ENCODE assay signal across 25 cellular contexts in the genomic region with DNA sequence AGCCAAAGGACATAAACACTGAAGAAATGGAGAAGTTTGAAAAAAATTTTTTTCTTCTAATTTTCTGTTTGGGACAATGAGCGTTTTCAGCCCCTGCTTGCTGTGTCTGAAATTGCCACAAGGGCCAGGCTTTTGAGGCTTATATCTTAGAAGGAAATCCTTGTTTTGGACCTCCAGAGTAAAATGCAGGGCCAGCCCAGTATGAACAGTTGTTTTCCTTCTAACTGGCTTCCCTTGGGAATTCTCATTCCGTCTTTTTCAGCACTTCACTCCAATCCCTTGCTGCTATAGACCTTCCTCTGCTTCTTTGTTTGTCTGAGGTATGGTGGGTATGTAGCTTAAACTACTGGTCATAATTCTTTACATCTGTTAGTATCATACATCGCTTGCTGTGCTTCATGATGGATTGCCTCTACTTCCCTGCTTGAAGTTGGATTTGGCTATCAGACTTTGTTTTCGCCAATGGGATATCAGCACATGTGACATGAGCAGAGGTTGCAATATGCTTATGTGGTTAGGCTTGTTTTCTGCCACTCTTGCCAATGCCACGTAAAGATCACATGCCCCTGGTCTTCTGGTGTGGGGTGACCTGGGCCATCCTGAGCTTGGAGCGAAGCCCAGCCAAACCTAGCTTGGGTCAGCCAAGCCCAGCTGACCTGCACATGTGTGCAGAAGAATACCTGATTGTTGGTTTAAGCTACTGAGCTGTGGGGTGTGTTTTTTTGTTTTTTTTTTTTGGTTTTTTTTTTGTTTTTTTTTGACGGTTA.
DNase-seq lines count a peak whose midpoint lies in the region; ATAC-seq, FAIRE-seq and TF ChIP-seq lines count a peak whose summit lies in the region.
"Had no signal": no experiment of that assay in that cellular context is flagged by ENCODE, and none has a peak within 500 bp of the region (broad histone marks: within the 10 kb centered on the region; RNA-seq: fewer than 3 reads in every experiment).

No MANE protein-coding gene starts in this region.

- FAIRE-seq in K562 (lab: Jason Lieb, UNC): peak; percentile 52
- FAIRE-seq: G401.6, GM12892 had no signal

- H3K36me3 ChIP-seq in right atrium auricular region: no peaks in the 10 kb centered on the region
- H3K36me3 ChIP-seq in K562 (ENCODE audit: control insufficient read depth, insufficient read depth, low read length): no peaks in the 10 kb centered on the region
- H3K36me3 ChIP-seq in stomach: no peaks in the 10 kb centered on the region
- no peaks in the 10 kb centered on the region for H3K36me3 ChIP-seq in MG63
- H3K36me3 ChIP-seq: BLaER1 treated with 17β-estradiol and CSF1 and Interleukin-3, amounts not matched to agents 10 nM and 100 nM; SJSA1 had no signal

- DNase-seq in Right ventricle myocardium inferior (ENCODE audit: missing footprints) (no peak), right atrium auricular region (ENCODE audit: low spot score) (no peak), K562 (ENCODE audit: extremely low read depth in 1 of 4, low spot score in 3 of 4) (no peak), left lobe of liver (ENCODE audit: low spot score) (peak; percentile 89), stomach (peak; percentile 71), MG63 (no peak), DMS 273 (lab: John Stamatoyannopoulos, UW; ENCODE audit: unreplicated experiment) (no peak)
- no peak for DNase-seq in stimulated activated CD4-positive, alpha-beta T cell treated with anti-CD3 and anti-CD28 coated beads, Interleukin-4, amount 100 ng/mL, for 24 hours
- DNase-seq: 8988T; Caco-2; CD4-positive, alpha-beta memory T cell; GOT3; IMR-90; NCI-H1417 treated with DMSO at 0.1 percent for 48 hours; NCI-H187 treated with DMSO at 0.1 percent for 48 hours; NCI-H2107; NCI-H2227 treated with DMSO at 0.1 percent for 48 hours; NCI-H510A treated with DMSO at 0.1 percent for 48 hours; NCI-H748 treated with DMSO at 0.1 percent for 48 hours had no signal

- in situ Hi-C loops in K562 (cut with MboI): no loop called here

- H3K4me3 ChIP-seq in right atrium auricular region: no peak overlapping the region
- H3K4me3 ChIP-seq in K562: no peak overlapping the region
- no peak overlapping the region for H3K4me3 ChIP-seq in stomach
- no peak overlapping the region for H3K4me3 ChIP-seq in MG63
- H3K4me3 ChIP-seq: BLaER1 treated with 17β-estradiol and CSF1 and Interleukin-3, amounts not matched to agents 10 nM and 100 nM; SJSA1 had no signal

- 22% methylated on average over 7 of the region's 7 CpGs for WGBS in K562 (ENCODE audit: insufficient coverage, low coverage, missing lambda C conversion rate)
- WGBS in stomach, 5 donors: 48 to 69% (median 61%) methylated on average over 7 of the region's 7 CpGs

- TF ChIP-seq CTCF in right atrium auricular region (IDR thresholded peaks at IDR 0.05) (no peak), K562 (IDR thresholded peaks at IDR 0.05 in 2 of 3, conservative IDR thresholded peaks at IDR 0.05 in 1 of 3; ENCODE audit: insufficient read depth in 2 of 3, low read depth in 1 of 3, low read length in 3 of 3) (no peak), stomach (IDR thresholded peaks at IDR 0.05) (no peak)

- H3K27me3 ChIP-seq in right atrium auricular region: no peaks in the 10 kb centered on the region
- H3K27me3 ChIP-seq in K562 (ENCODE audit: control insufficient read depth in 2 of 2, insufficient read depth in 2 of 2, low read length in 2 of 2): no peaks in the 10 kb centered on the region; a peak in 1 of 5 replicates
- H3K27me3 ChIP-seq in stomach: no peaks in the 10 kb centered on the region
- no peaks in the 10 kb centered on the region; the same call in 1 of the 2 replicates for H3K27me3 ChIP-seq in MG63
- H3K27me3 ChIP-seq: BLaER1 treated with 17β-estradiol and CSF1 and Interleukin-3, amounts not matched to agents 10 nM and 100 nM; SJSA1 had no signal

- no peak overlapping the region for H3K9ac ChIP-seq in K562 (ENCODE audit: insufficient read depth in 1 of 2, low read depth in 2 of 2, low read length in 2 of 2)
- H3K9ac ChIP-seq: BLaER1 treated with 17β-estradiol and CSF1 and Interleukin-3, amounts not matched to agents 10 nM and 100 nM had no signal

- no peaks in the 10 kb centered on the region for H3K9me3 ChIP-seq in right atrium auricular region
- no peaks in the 10 kb centered on the region for H3K9me3 ChIP-seq in K562 (replicated peaks; ENCODE audit: control insufficient read depth, insufficient read depth, low read depth, low read length)
- H3K9me3 ChIP-seq in stomach: no peaks in the 10 kb centered on the region
- no peaks in the 10 kb centered on the region for H3K9me3 ChIP-seq in MG63
- H3K9me3 ChIP-seq: BLaER1 treated with 17β-estradiol and CSF1 and Interleukin-3, amounts not matched to agents 10 nM and 100 nM; Caco-2; SJSA1 had no signal

- POLR2A ChIA-PET in K562 (lab: Yijun Ruan, JAX): no interaction called here

- no peak overlapping the region for H3K4me2 ChIP-seq in K562 (ENCODE audit: insufficient read depth, low read length)
- H3K4me2 ChIP-seq: BLaER1 treated with 17β-estradiol and CSF1 and Interleukin-3, amounts not matched to agents 10 nM and 100 nM had no signal

- no TSS peak for BruUV-seq in K562 (replicated peaks; lab: Mats Ljungman, UMichigan)

- H3K4me1 ChIP-seq in right atrium auricular region (no peaks in the 10 kb centered on the region), K562 (replicated peaks in 1 of 2; ENCODE audit: control insufficient read depth in 2 of 2, insufficient read depth in 2 of 2, low read length in 2 of 2) (peaks cover 0 to 5% of the 10 kb centered on the region in 2 experiments; a peak in 1 of 5 replicates), stomach (peaks cover 0 to 25% (median 6%) of the 10 kb centered on the region in 4 donors)
- H3K4me1 ChIP-seq: BLaER1 treated with 17β-estradiol and CSF1 and Interleukin-3, amounts not matched to agents 10 nM and 100 nM; SJSA1 had no signal

- H4K20me1 ChIP-seq in K562 (replicated peaks; ENCODE audit: control insufficient read depth, insufficient read depth, low read length): no peaks in the 10 kb centered on the region
- H4K20me1 ChIP-seq: BLaER1 treated with 17β-estradiol and CSF1 and Interleukin-3, amounts not matched to agents 10 nM and 100 nM had no signal

- TF ChIP-seq POLR2A in K562 (conservative IDR thresholded peaks at IDR 0.05) (no peak), stomach (IDR thresholded peaks at IDR 0.05) (no peak)

- H3K27ac ChIP-seq in right atrium auricular region (no peak overlapping the region), K562 (ENCODE audit: extremely low read depth, low read depth, low read length) (no peak overlapping the region), stomach (no peak overlapping the region)
- H3K27ac ChIP-seq: BLaER1 treated with 17β-estradiol and CSF1 and Interleukin-3, amounts not matched to agents 10 nM and 100 nM; SJSA1 had no signal

- H3K9me1 ChIP-seq in K562 (ENCODE audit: control insufficient read depth, insufficient read depth, low read length): no peaks in the 10 kb centered on the region

- CTCF ChIA-PET in K562 (lab: Yijun Ruan, JAX; ENCODE audit: low intra/inter-chr PET ratio): interaction anchor here (0.8 kb wide), 1 partner anchor 288 kb away, joined by 3 read pairs; no protein-coding TSS in a partner anchor

- TF ChIP-seq RAD21 in K562 (CRISPR knock-in tag; conservative IDR thresholded peaks at IDR 0.05 in 1 of 2, IDR thresholded peaks at IDR 0.05 in 1 of 2): no peak

- no peak for TF ChIP-seq EP300 in K562 (IDR thresholded peaks at IDR 0.05; ENCODE audit: low read length)
- no peak for TF ChIP-seq EP300 in stomach (IDR thresholded peaks at IDR 0.05)

- peak; percentile 50 for ATAC-seq in Right ventricle myocardium inferior
- ATAC-seq in K562: no peak
- ATAC-seq in left lobe of liver: peak; percentile 97
- ATAC-seq: HCT116, Panc1 had no signal

- no peaks in the 10 kb centered on the region for H3K79me2 ChIP-seq in K562 (ENCODE audit: control insufficient read depth, insufficient read depth, low read length)

- intact Hi-C loops in Right ventricle myocardium inferior (cut with DNase I): no loop called here
- intact Hi-C loops in K562 (cut with micrococcal nuclease): no loop called here
- intact Hi-C loops in stomach (cut with DNase I; ENCODE audit: low total_unique reads): no loop called here

- H2AFZ ChIP-seq in K562 (ENCODE audit: low read depth, low read length): no peak overlapping the region

TF ChIP-seq in K562, 482 proteins besides CTCF, POLR2A, EP300 and RAD21:
- TF ChIP-seq TAF1 (IDR thresholded peaks at IDR 0.05; ENCODE audit: control insufficient read depth, extremely low read depth, insufficient read depth, low read length, severe bottlenecking) (no peak), RBM39 (optimal IDR thresholded peaks at IDR 0.05; ENCODE audit: low read depth, low read length) (no peak)

Comparison
In these comparisons a context has a peak if more than half of its experiments do, and no peak if none do; other contexts are left out.
1. DNase-seq: peak in left lobe of liver (single experiment) and stomach (single experiment); none in Right ventricle myocardium inferior (single experiment), right atrium auricular region (single experiment), K562 (0 of 4), MG63 (single experiment), DMS 273 (single experiment) and stimulated activated CD4-positive, alpha-beta T cell treated with anti-CD3 and anti-CD28 coated beads, Interleukin-4, amount 100 ng/mL, for 24 hours (single experiment).